Comparison of ENCODE assay signal across 8 cellular contexts in the genomic region with DNA sequence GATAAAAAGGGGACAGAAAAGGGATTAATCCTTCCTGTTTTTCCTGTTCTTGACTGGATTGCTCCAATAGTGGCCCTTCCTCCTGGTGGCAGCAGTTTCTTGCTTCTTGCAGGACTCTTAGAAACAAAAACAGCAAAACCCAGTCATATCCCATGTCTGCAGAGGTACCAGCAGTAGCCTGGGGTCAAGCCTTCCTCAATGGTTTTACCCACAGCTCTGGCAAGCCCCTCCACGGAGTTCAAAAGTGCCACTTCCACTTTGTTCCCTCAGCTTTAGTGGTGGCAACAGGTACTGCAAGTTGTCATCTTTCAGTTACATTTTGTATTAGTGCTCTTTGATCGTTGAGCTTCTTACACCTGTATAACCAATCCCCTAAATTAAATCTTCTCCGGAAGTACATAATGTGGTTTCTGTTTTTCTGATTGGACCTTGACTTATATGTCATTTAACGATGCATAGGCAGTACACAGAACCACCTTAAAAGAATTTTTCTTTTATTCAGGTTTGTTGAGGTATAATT. TPM values are rescaled to one million over a fixed set of nuclear protein-coding genes. Genes with fewer than 3 reads are reported as not detected.
DNase-seq lines count a peak whose midpoint lies in the region; ATAC-seq and TF ChIP-seq lines count a peak whose summit lies in the region.

No MANE protein-coding gene starts in this region.

- DNase-seq in BJ (ENCODE audit: low read depth) = no peak
- DNase-seq in foreskin fibroblast = peak in 1 of 2 donors; percentile 17
- DNase-seq in stimulated activated naive CD8-positive, alpha-beta T cell treated with anti-CD3 and anti-CD28 coated beads, Interleukin-15, Interleukin-2, amounts not matched to agents 100 U/mL and 50 U/mL, for 24 hours = peak; percentile 33
- no peak for DNase-seq in activated T-helper 2 cell treated with anti-CD3 and anti-CD28 coated beads, Interferon-gamma antibody, Interleukin-2, Interleukin-4, amounts not matched to agents 10 μg/mL and 5 μg/mL and 100 μg/mL, durations not matched to agents 14 hours and 24 hours and 36 hours (ENCODE audit: low spot score)

- H3K36me3 ChIP-seq in BJ (ENCODE audit: control insufficient read depth, insufficient read depth, low read length) = no peaks in the 10 kb centered on the region

- H3K27me3 Mint-ChIP-seq in T-helper 1 cell treated with Interleukin-12 subunit alpha and Interleukin-12 subunit beta and Interleukin-4 antibody, amounts not matched to agents 30 μg/mL and 1 μg/mL, for 36 hours (ENCODE audit: low read depth) = peaks cover 5% of the 10 kb centered on the region
- H3K27me3 Mint-ChIP-seq in activated T-helper 2 cell treated with anti-CD3 and anti-CD28 coated beads, Interferon-gamma antibody, Interleukin-2, Interleukin-4, amounts not matched to agents 10 μg/mL and 5 μg/mL and 100 μg/mL, durations not matched to agents 14 hours and 24 hours and 36 hours (ENCODE audit: low read depth) = peaks cover 13% of the 10 kb centered on the region

- POLR2A ChIA-PET in BJ (lab: Charles Lee) = no interaction called here

- H3K9me3 Mint-ChIP-seq in T-helper 1 cell treated with Interleukin-12 subunit alpha and Interleukin-12 subunit beta and Interleukin-4 antibody, amounts not matched to agents 30 μg/mL and 1 μg/mL, for 36 hours = no peaks in the 10 kb centered on the region
- no peaks in the 10 kb centered on the region for H3K9me3 Mint-ChIP-seq in activated T-helper 2 cell treated with anti-CD3 and anti-CD28 coated beads, Interferon-gamma antibody, Interleukin-2, Interleukin-4, amounts not matched to agents 10 μg/mL and 5 μg/mL and 100 μg/mL, durations not matched to agents 14 hours and 24 hours and 36 hours

- CTCF ChIA-PET in BJ (lab: Yijun Ruan, JAX) = interaction anchor here (0.7 to 4.6 kb wide), 13 partner anchors 9 to 225 kb away, joined by 3 to 17 read pairs (median 4); partner anchors contain the start of gene RANBP6

- no peaks in the 10 kb centered on the region for H3K27me3 ChIP-seq in BJ (ENCODE audit: control insufficient read depth, insufficient read depth, low read length)

- ATAC-seq in HG03280 (IDR thresholded peaks at IDR 0.05; ENCODE audit: unreplicated experiment) (peak; percentile 79), GM21367 (IDR thresholded peaks at IDR 0.05; ENCODE audit: unreplicated experiment) (no peak)
- peak; percentile 75 for ATAC-seq in stimulated activated naive CD8-positive, alpha-beta T cell treated with anti-CD3 and anti-CD28 coated beads, Interleukin-15, Interleukin-2, amounts not matched to agents 100 U/mL and 50 U/mL, for 24 hours

- H3K4me1 Mint-ChIP-seq in T-helper 1 cell treated with Interleukin-12 subunit alpha and Interleukin-12 subunit beta and Interleukin-4 antibody, amounts not matched to agents 30 μg/mL and 1 μg/mL, for 36 hours (ENCODE audit: low read depth) = peaks cover 7% of the 10 kb centered on the region
- H3K4me1 Mint-ChIP-seq in activated T-helper 2 cell treated with anti-CD3 and anti-CD28 coated beads, Interferon-gamma antibody, Interleukin-2, Interleukin-4, amounts not matched to agents 10 μg/mL and 5 μg/mL and 100 μg/mL, durations not matched to agents 14 hours and 24 hours and 36 hours (ENCODE audit: low read depth) = peaks cover 6% of the 10 kb centered on the region

- H3K36me3 Mint-ChIP-seq in T-helper 1 cell treated with Interleukin-12 subunit alpha and Interleukin-12 subunit beta and Interleukin-4 antibody, amounts not matched to agents 30 μg/mL and 1 μg/mL, for 36 hours (ENCODE audit: low read depth) = no peaks in the 10 kb centered on the region
- no peaks in the 10 kb centered on the region for H3K36me3 Mint-ChIP-seq in activated T-helper 2 cell treated with anti-CD3 and anti-CD28 coated beads, Interferon-gamma antibody, Interleukin-2, Interleukin-4, amounts not matched to agents 10 μg/mL and 5 μg/mL and 100 μg/mL, durations not matched to agents 14 hours and 24 hours and 36 hours (ENCODE audit: low read depth)

- H3K27ac Mint-ChIP-seq in T-helper 1 cell treated with Interleukin-12 subunit alpha and Interleukin-12 subunit beta and Interleukin-4 antibody, amounts not matched to agents 30 μg/mL and 1 μg/mL, for 36 hours = no peak overlapping the region
- H3K27ac Mint-ChIP-seq in activated T-helper 2 cell treated with anti-CD3 and anti-CD28 coated beads, Interferon-gamma antibody, Interleukin-2, Interleukin-4, amounts not matched to agents 10 μg/mL and 5 μg/mL and 100 μg/mL, durations not matched to agents 14 hours and 24 hours and 36 hours = no peak overlapping the region

- TF ChIP-seq CTCF in BJ (IDR thresholded peaks at IDR 0.05; ENCODE audit: insufficient read depth, low read depth, low read length) (peak; percentile 54), GM12873 (IDR thresholded peaks at IDR 0.05; ENCODE audit: insufficient read depth, low read depth, low read length, missing control alignments) (peak; percentile 74), foreskin fibroblast (IDR thresholded peaks at IDR 0.05; ENCODE audit: low read depth, low read length) (peak; percentile 43)

- H3K4me3 Mint-ChIP-seq in T-helper 1 cell treated with Interleukin-12 subunit alpha and Interleukin-12 subunit beta and Interleukin-4 antibody, amounts not matched to agents 30 μg/mL and 1 μg/mL, for 36 hours = peak overlapping the region; percentile 16
- no peak overlapping the region for H3K4me3 Mint-ChIP-seq in activated T-helper 2 cell treated with anti-CD3 and anti-CD28 coated beads, Interferon-gamma antibody, Interleukin-2, Interleukin-4, amounts not matched to agents 10 μg/mL and 5 μg/mL and 100 μg/mL, durations not matched to agents 14 hours and 24 hours and 36 hours (ENCODE audit: low read depth)

- intact Hi-C loops in activated T-helper 2 cell treated with anti-CD3 and anti-CD28 coated beads, Interferon-gamma antibody, Interleukin-2, Interleukin-4, amounts not matched to agents 10 μg/mL and 5 μg/mL and 100 μg/mL, durations not matched to agents 14 hours and 24 hours and 36 hours (cut with micrococcal nuclease) = no loop called here

- H3K4me3 ChIP-seq in BJ (ENCODE audit: low read depth, low read length) (no peak overlapping the region), foreskin fibroblast (ENCODE audit: low read depth in 1 of 2, low read length in 2 of 2) (no peak overlapping the region)

RNA-seq across cellular contexts. Expression of gene RANBP6, which starts 8.7 kb away (rescaled TPM):
- 4.9 and 10.7 TPM in 2 replicates for polyA plus RNA-seq in BJ (2011; rRNA removed)
- polyA minus RNA-seq in BJ (2011; rRNA and poly(A)+ RNA removed) = 7.3 and 7.4 TPM in 2 replicates
- total RNA-seq in activated T-helper 2 cell treated with anti-CD3 and anti-CD28 coated beads, Interferon-gamma antibody, Interleukin-2, Interleukin-4, amounts not matched to agents 10 μg/mL and 5 μg/mL and 100 μg/mL, durations not matched to agents 14 hours and 24 hours and 36 hours = 20.1 and 21.1 TPM in 2 replicates
